9 cellular contexts compared by ENCODE assay signal in genomic region chr14:88823968-88824313, GRCh38. TPM values are rescaled to one million over a fixed set of nuclear protein-coding genes. Genes with fewer than 3 reads are reported as not detected.
DNase-seq lines count a peak whose midpoint lies in the region; ATAC-seq, FAIRE-seq and TF ChIP-seq lines count a peak whose summit lies in the region.
"Had no signal": no experiment of that assay in that cellular context is flagged by ENCODE, and none has a peak within 500 bp of the region (broad histone marks: within the 10 kb centered on the region; RNA-seq: fewer than 3 reads in every experiment).

No MANE protein-coding gene starts in this region.

- H3K23me2 ChIP-seq in H1 (ENCODE audit: low read depth, low read length) = peaks cover 5% of the 10 kb centered on the region

- H3K4ac ChIP-seq in H1 (replicated peaks; ENCODE audit: insufficient read length, low read depth, low read length) = no peak overlapping the region

- no peak overlapping the region for H3K18ac ChIP-seq in H1 (ENCODE audit: extremely low read depth, low read length)

- no peak overlapping the region for H2BK12ac ChIP-seq in H1 (ENCODE audit: low read depth, low read length)

- H3K27ac ChIP-seq in right atrium auricular region (peak overlapping the region; percentile 78 to 83), KMS-11 (peak overlapping the region; percentile 86), H1 (ENCODE audit: low read depth, low read length) (peak overlapping the region; percentile 87; the same call in 1 of the 2 replicates), pancreas (peak overlapping the region; percentile 86 to 96 (median 92))

- intact Hi-C loops in cardiac septum (cut with DNase I) = loop anchor here (2.0 kb wide), 1 partner anchor 31 kb away; the partner anchor contains the start of gene EML5
- intact Hi-C loops in pancreas (cut with DNase I) = no loop called here
- intact Hi-C loops in lower leg skin (cut with DNase I; ENCODE audit: low total_unique reads) = no loop called here

- H3K79me1 ChIP-seq in H1 (ENCODE audit: low read depth, low read length) = no peaks in the 10 kb centered on the region; the same call in 1 of the 2 replicates

- H3K9ac ChIP-seq in KMS-11 = peak overlapping the region; percentile 77; the same call in 1 of the 2 replicates
- H3K9ac ChIP-seq in H1 (replicated peaks in 1 of 4; ENCODE audit: extremely low read depth in 1 of 4, low read depth in 3 of 4, low read length in 3 of 4) = peak overlapping the region in 2 of 4 experiments; percentile 74 to 80; a peak in 4 of 7 replicates

- H4K20me1 ChIP-seq in KMS-11 (ENCODE audit: insufficient read depth) (no peaks in the 10 kb centered on the region), H1 (replicated peaks in 1 of 2; ENCODE audit: control insufficient read depth in 1 of 2, insufficient read depth in 2 of 2, low read length in 2 of 2) (no peaks in the 10 kb centered on the region)

- no peak overlapping the region; the same call in 1 of the 2 replicates for H2BK5ac ChIP-seq in H1 (ENCODE audit: low read depth, low read length)

- no peaks in the 10 kb centered on the region for H3K9me3 ChIP-seq in right atrium auricular region
- H3K9me3 ChIP-seq in H1 (ENCODE audit: insufficient read depth in 2 of 2, low read depth in 1 of 2, low read length in 1 of 2) = no peaks in the 10 kb centered on the region
- no peaks in the 10 kb centered on the region for H3K9me3 ChIP-seq in pancreas

- no peak for TF ChIP-seq RAD21 in H1 (IDR thresholded peaks at IDR 0.05 in 1 of 2, conservative IDR thresholded peaks at IDR 0.05 in 1 of 2; ENCODE audit: low read depth in 2 of 2, low read length in 2 of 2)

- H3K27me3 ChIP-seq in right atrium auricular region (no peaks in the 10 kb centered on the region), KMS-11 (ENCODE audit: insufficient read depth, low read depth) (no peaks in the 10 kb centered on the region), H1 (replicated peaks in 1 of 4; ENCODE audit: control insufficient read depth in 3 of 4, extremely low read depth in 1 of 4, insufficient read depth in 3 of 4, low read length in 3 of 4) (no peaks in the 10 kb centered on the region), pancreas (no peaks in the 10 kb centered on the region)

- ATAC-seq in pancreas (peak in 2 of 4 donors; percentile 5 to 6), GM19324 (IDR thresholded peaks at IDR 0.05; ENCODE audit: low FRiP score, unreplicated experiment) (no peak)

- peaks cover 0 to 9% of the 10 kb centered on the region in 2 donors for H3K4me1 ChIP-seq in right atrium auricular region
- peaks cover 11% of the 10 kb centered on the region for H3K4me1 ChIP-seq in KMS-11 (ENCODE audit: low read depth, poor library complexity, severe bottlenecking)
- peaks cover 0 to 3% (median 0%) of the 10 kb centered on the region in 4 experiments; a peak in 1 of 7 replicates for H3K4me1 ChIP-seq in H1 (replicated peaks in 1 of 4; ENCODE audit: control insufficient read depth in 3 of 4, insufficient read depth in 4 of 4, low read length in 3 of 4)
- H3K4me1 ChIP-seq in pancreas = peaks cover 0 to 13% (median 1%) of the 10 kb centered on the region in 3 donors

- H2AFZ ChIP-seq in KMS-11 (ENCODE audit: low read depth) (peak overlapping the region; percentile 89), H1 (ENCODE audit: low read length) (peak overlapping the region; percentile 100)

- H2BK15ac ChIP-seq in H1 (ENCODE audit: low read length) = no peak overlapping the region

- DNase-seq in right atrium auricular region (ENCODE audit: low spot score) = no peak
- DNase-seq in cardiac septum (ENCODE audit: low spot score) = no peak
- no peak for DNase-seq in H1 (ENCODE audit: low read depth in 1 of 2, low spot score in 2 of 2)
- no peak for DNase-seq in pancreas
- no peak for DNase-seq in stimulated activated naive CD4-positive, alpha-beta T cell (lab: John Stamatoyannopoulos, UW)
- no peak for DNase-seq in lower leg skin (ENCODE audit: low spot score in 2 of 2)

- peak overlapping the region; percentile 16 for H2BK120ac ChIP-seq in H1 (replicated peaks; ENCODE audit: low read depth, low read length)

- no peak overlapping the region for H2BK20ac ChIP-seq in H1 (ENCODE audit: low read length)

- H3K14ac ChIP-seq in H1 (ENCODE audit: insufficient read length) = no peak overlapping the region

- no peak overlapping the region for H3K23ac ChIP-seq in H1 (ENCODE audit: insufficient read length)

- H3K4me3 ChIP-seq in right atrium auricular region (peak overlapping the region; percentile 56 to 75), KMS-11 (IDR thresholded peaks at IDR 0.05; ENCODE audit: insufficient read depth, low read depth, low read length) (no peak overlapping the region), H1 (ENCODE audit: extremely low read depth in 1 of 4, insufficient read depth in 2 of 4, low read depth in 3 of 4, low read length in 4 of 4) (peak overlapping the region; percentile 75 to 83 (median 76); a peak in 7 of 8 replicates), pancreas (peak overlapping the region; percentile 26 to 82 (median 63)), lower leg skin (ENCODE audit: low read depth, poor library complexity, severe bottlenecking) (no peak overlapping the region)

- H3K36me3 ChIP-seq in right atrium auricular region (no peaks in the 10 kb centered on the region), KMS-11 (ENCODE audit: insufficient read depth) (no peaks in the 10 kb centered on the region), H1 (ENCODE audit: control insufficient read depth in 2 of 4, insufficient read depth in 4 of 4, low read length in 3 of 4) (no peaks in the 10 kb centered on the region), pancreas (no peaks in the 10 kb centered on the region)

- CTCF ChIA-PET in H1 (lab: Charles Lee; ENCODE audit: partially characterized antibody) = interaction anchor here (0.8 to 1.3 kb wide), 2 partner anchors 10 to 155 kb away, joined by 3 to 5 read pairs; no protein-coding TSS in a partner anchor

- POLR2A ChIA-PET in H1 (lab: Charles Lee; ENCODE audit: partially characterized antibody) = interaction anchor here (1.3 to 1.7 kb wide), 2 partner anchors 31 to 142 kb away, joined by 3 to 6 read pairs; partner anchors contain the start of gene EML5

- WGBS in H1 (ENCODE audit: extremely low coverage in 1 of 2, insufficient coverage in 1 of 2, insufficient read length in 1 of 2, insufficient replicate concordance in 2 of 2, low coverage in 1 of 2, low lambda C conversion rate in 2 of 2, missing lambda C conversion rate in 1 of 2), 2 experiments = 18% methylated on average over 9 of the region's 9 CpGs; no CpG with 5 or more reads in 1 of the 2 experiments
- 1 to 4% methylated on average over 9 of the region's 9 CpGs for WGBS in pancreas, 2 donors
- 6% methylated on average over 9 of the region's 9 CpGs for WGBS in lower leg skin, 2 donors

- H4K91ac ChIP-seq in H1 (replicated peaks; ENCODE audit: insufficient read length, low read length) = no peak overlapping the region

- no peak overlapping the region for H4K5ac ChIP-seq in H1 (ENCODE audit: insufficient read length, low read depth, low read length)

- H3K4me2 ChIP-seq in KMS-11 (peak overlapping the region; percentile 81), H1 (ENCODE audit: insufficient read depth in 1 of 2, low read depth in 2 of 2, low read length in 2 of 2) (peak overlapping the region; percentile 80 to 85)

- no peak for TF ChIP-seq EP300 in H1 (IDR thresholded peaks at IDR 0.05; ENCODE audit: borderline replicate concordance in 1 of 2, low read depth in 2 of 2, low read length in 2 of 2)

- no peaks in the 10 kb centered on the region for H3K79me2 ChIP-seq in KMS-11 (ENCODE audit: insufficient read depth, low read depth)
- H3K79me2 ChIP-seq in H1 (ENCODE audit: control insufficient read depth in 1 of 2, insufficient read depth in 2 of 2, low read length in 2 of 2) = no peaks in the 10 kb centered on the region

- TF ChIP-seq POLR2A in H1 (IDR thresholded peaks at IDR 0.05; ENCODE audit: control extremely low read depth in 1 of 2, low read depth in 2 of 2, low read length in 2 of 2) (no peak), lower leg skin (IDR thresholded peaks at IDR 0.05) (no peak)

- TF ChIP-seq CTCF in right atrium auricular region (IDR thresholded peaks at IDR 0.05) (no peak), KMS-11 (conservative IDR thresholded peaks at IDR 0.05; ENCODE audit: low read depth, low read length) (no peak), H1 (IDR thresholded peaks at IDR 0.05; ENCODE audit: control extremely low read depth in 1 of 3, insufficient read depth in 1 of 3, low read depth in 1 of 3, low read length in 3 of 3) (no peak), pancreas (IDR thresholded peaks at IDR 0.05) (no peak), lower leg skin (IDR thresholded peaks at IDR 0.05) (no peak)

- no peak overlapping the region for H2AK5ac ChIP-seq in H1 (ENCODE audit: low read depth, low read length)

- H3K56ac ChIP-seq in H1 (replicated peaks; ENCODE audit: insufficient read length, low read depth, low read length) = no peak overlapping the region

- peak overlapping the region; percentile 96; the same call in 1 of the 2 replicates for H4K8ac ChIP-seq in H1 (ENCODE audit: extremely low read depth, insufficient read depth, low read length)

- FAIRE-seq in H1 (lab: Jason Lieb, UNC) (no peak), pancreas (lab: Jason Lieb, UNC) (no peak)

RNA-seq across cellular contexts. Expression of gene TTC8, which starts 0.5 kb away (rescaled TPM):
- 10 to 100 TPM in 1 of 2 donors, 1 to 10 TPM in 1; 8.0 to 19.5 TPM for total RNA-seq in right atrium auricular region
- total RNA-seq in cardiac septum = 12.2 TPM
- total RNA-seq in H1 (2021; fragmentation: NEBNext Ultra II Directional; extraction: Animal tissue kit (Norgen Biotek cat#: 25700)) = 13.1 and 13.5 TPM in 2 replicates
- 9.7 and 13.1 TPM in 2 replicates for polyA plus RNA-seq in H1 (2011; rRNA removed)
- 15.0 TPM for polyA plus RNA-seq in H1 (2011; cell fraction: cytosol; rRNA removed)
- 12.2 TPM for polyA plus RNA-seq in H1 (2011; cell fraction: nucleus; rRNA removed)
- 9.7 to 13.3 TPM (median 11.6 TPM) in 4 replicates for polyA plus RNA-seq in H1 (2012, experiment 1 of 2)
- polyA plus RNA-seq in H1 (2012, experiment 2 of 2) = 4.2 TPM
- polyA plus RNA-seq in H1 (2013, experiment 1 of 2) = 8.7 TPM
- polyA plus RNA-seq in H1 (2013, experiment 2 of 2) = 8.5 TPM
- 11.2 and 16.9 TPM in 2 replicates for polyA minus RNA-seq in H1 (2011; rRNA and poly(A)+ RNA removed)
- 11.8 TPM for polyA minus RNA-seq in H1 (2011; cell fraction: cytosol; rRNA and poly(A)+ RNA removed)
- polyA minus RNA-seq in H1 (2011; cell fraction: nucleus; rRNA and poly(A)+ RNA removed) = 11.6 TPM
- total RNA-seq in pancreas = 10 to 100 TPM in 2 of 6 donors, 1 to 10 TPM in 4; 5.9 to 12.7 (median 8.7) TPM
- polyA plus RNA-seq in pancreas = 10 to 100 TPM; 10.8 to 35.9 TPM
- total RNA-seq in lower leg skin = 10 to 100 TPM; 11.6 to 18.6 (median 17.9) TPM

RNA-seq across cellular contexts. Expression of gene EML5, which starts 31.2 kb away (rescaled TPM):
- total RNA-seq in right atrium auricular region (under 1 TPM; 0.11 to 0.75 TPM), cardiac septum (0.24 TPM), pancreas (1 to 10 TPM; 1.1 to 2.0 (median 1.3) TPM), lower leg skin (under 1 TPM; 0.17 to 0.62 (median 0.56) TPM)
- total RNA-seq in H1 (2021; fragmentation: NEBNext Ultra II Directional; extraction: Animal tissue kit (Norgen Biotek cat#: 25700)) = 0.55 and 0.88 TPM in 2 replicates
- polyA plus RNA-seq in H1 (2011; rRNA removed) (0.25 and 0.39 TPM in 2 replicates), pancreas (1 to 10 TPM in 1 of 2 donors, under 1 TPM in 1; 0.65 to 1.4 TPM)
- 0.35 TPM for polyA plus RNA-seq in H1 (2011; cell fraction: cytosol; rRNA removed)
- polyA plus RNA-seq in H1 (2011; cell fraction: nucleus; rRNA removed) = 0.46 TPM
- polyA plus RNA-seq in H1 (2012, experiment 1 of 2) = 0.64 to 0.99 TPM (median 0.67 TPM) in 4 replicates
- polyA plus RNA-seq in H1 (2012, experiment 2 of 2) = not detected
- polyA plus RNA-seq in H1 (2013, experiment 1 of 2) = 0.24 TPM
- polyA plus RNA-seq in H1 (2013, experiment 2 of 2) = 0.28 TPM
- 0.91 and 9.8 TPM in 2 replicates for polyA minus RNA-seq in H1 (2011; rRNA and poly(A)+ RNA removed)
- 2.8 TPM for polyA minus RNA-seq in H1 (2011; cell fraction: cytosol; rRNA and poly(A)+ RNA removed)
- 6.8 TPM for polyA minus RNA-seq in H1 (2011; cell fraction: nucleus; rRNA and poly(A)+ RNA removed)
- total RNA-seq: myocyte had no signal

Comparison
In these comparisons a context has a peak if more than half of its experiments do, and no peak if none do; other contexts are left out.
1. H3K4me3 ChIP-seq: peak in right atrium auricular region (2 of 2), H1 (4 of 4) and pancreas (4 of 4); none in KMS-11 (single experiment) and lower leg skin (single experiment).
2. Peak in every context shown above with its lines, with median percentiles within 50 percentile points of each other: H3K27ac ChIP-seq.